Comparison of ENCODE assay signal across 15 cellular contexts in the genomic region with DNA sequence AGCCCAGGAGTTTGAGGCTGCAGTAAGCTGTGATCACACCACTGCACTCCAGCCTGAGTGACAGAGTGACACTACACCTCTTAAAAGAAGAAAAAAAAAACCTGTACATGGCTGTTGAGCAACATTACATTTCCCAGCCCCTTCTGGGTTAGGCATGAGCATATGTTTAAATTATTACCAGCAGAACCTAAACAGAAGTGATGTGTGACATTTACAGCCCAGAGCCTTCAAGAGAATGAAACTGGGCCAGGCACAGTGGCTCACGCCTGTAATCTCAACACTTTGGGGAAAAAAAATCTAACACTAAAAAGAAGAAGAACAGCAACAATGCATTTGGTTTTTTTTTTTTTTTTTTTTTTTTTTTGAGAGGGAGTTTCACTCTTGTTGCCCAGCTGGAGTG. TPM values are rescaled to one million over a fixed set of nuclear protein-coding genes. Genes with fewer than 3 reads are reported as not detected.
DNase-seq lines count a peak whose midpoint lies in the region; ATAC-seq and TF ChIP-seq lines count a peak whose summit lies in the region.
"Had no signal": no experiment of that assay in that cellular context is flagged by ENCODE, and none has a peak within 500 bp of the region (broad histone marks: within the 10 kb centered on the region; RNA-seq: fewer than 3 reads in every experiment).

No MANE protein-coding gene starts in this region.

- intact Hi-C loops in naive thymus-derived CD4-positive, alpha-beta T cell (cut with micrococcal nuclease) = no loop called here

- POLR2A ChIA-PET in CD8-positive, alpha-beta memory T cell (lab: Charles Lee) = no interaction called here
- POLR2A ChIA-PET in naive thymus-derived CD4-positive, alpha-beta T cell (lab: Charles Lee) = no interaction called here

- H3K36me3 Mint-ChIP-seq in CD8-positive, alpha-beta memory T cell = peaks cover 8 to 36% (median 19%) of the 10 kb centered on the region in 3 donors
- H3K36me3 Mint-ChIP-seq in effector memory CD8-positive, alpha-beta T cell (ENCODE audit: insufficient read depth) = peaks cover 22% of the 10 kb centered on the region
- peaks cover 16 to 33% (median 26%) of the 10 kb centered on the region in 5 donors for H3K36me3 Mint-ChIP-seq in naive thymus-derived CD4-positive, alpha-beta T cell
- peaks cover under 1% of the 10 kb centered on the region for H3K36me3 Mint-ChIP-seq in chondrocyte (ENCODE audit: low read depth)

- DNase-seq in CD8-positive, alpha-beta memory T cell = no peak
- DNase-seq in effector memory CD8-positive, alpha-beta T cell = no peak
- no peak for DNase-seq in naive thymus-derived CD4-positive, alpha-beta T cell
- DNase-seq in NCI-H524 treated with DMSO at 0.1 percent for 48 hours (lab: John Stamatoyannopoulos, UW) (no peak), HCEC 1CT (no peak), chondrocyte (ENCODE audit: low spot score) (no peak)
- DNase-seq: ACHN; BE2C; C1 segment of cervical spinal cord; Calu3; CD4-positive, alpha-beta T cell; DMS79 treated with DMSO at 0.1 percent for 48 hours; GF-D8; GM23248 had no signal

- H3K27me3 Mint-ChIP-seq in CD8-positive, alpha-beta memory T cell = no peaks in the 10 kb centered on the region
- no peaks in the 10 kb centered on the region for H3K27me3 Mint-ChIP-seq in effector memory CD8-positive, alpha-beta T cell
- H3K27me3 Mint-ChIP-seq in naive thymus-derived CD4-positive, alpha-beta T cell = no peaks in the 10 kb centered on the region
- H3K27me3 Mint-ChIP-seq in chondrocyte (ENCODE audit: low read depth) = no peaks in the 10 kb centered on the region
- H3K27me3 Mint-ChIP-seq: CD4-positive, alpha-beta T cell had no signal

- no peak for TF ChIP-seq CTCF in chondrocyte (IDR thresholded peaks at IDR 0.05)

- H3K27ac ChIP-seq in CD8-positive, alpha-beta memory T cell (ENCODE audit: low read depth, low read length) = no peak overlapping the region
- no peak overlapping the region for H3K27ac ChIP-seq in naive thymus-derived CD4-positive, alpha-beta T cell (ENCODE audit: low read depth, low read length)
- H3K27ac ChIP-seq: GM23248 had no signal

- peaks cover 23 to 38% (median 32%) of the 10 kb centered on the region in 3 donors for H3K4me1 Mint-ChIP-seq in CD8-positive, alpha-beta memory T cell
- peaks cover 6% of the 10 kb centered on the region in 2 donors for H3K4me1 Mint-ChIP-seq in effector memory CD8-positive, alpha-beta T cell (ENCODE audit: low read depth in 2 of 2)
- peaks cover 10 to 33% (median 22%) of the 10 kb centered on the region in 7 donors for H3K4me1 Mint-ChIP-seq in naive thymus-derived CD4-positive, alpha-beta T cell
- H3K4me1 Mint-ChIP-seq in chondrocyte (ENCODE audit: low read depth) = peaks cover 2% of the 10 kb centered on the region

- H3K9me3 ChIP-seq in CD8-positive, alpha-beta memory T cell (ENCODE audit: low read length) = no peaks in the 10 kb centered on the region
- H3K9me3 ChIP-seq in naive thymus-derived CD4-positive, alpha-beta T cell (ENCODE audit: control insufficient read depth in 2 of 3, low read length in 3 of 3) = no peaks in the 10 kb centered on the region
- H3K9me3 ChIP-seq: BE2C, HAP-1 had no signal

- H3K4me3 ChIP-seq in CD8-positive, alpha-beta memory T cell (ENCODE audit: low read length) = no peak overlapping the region
- H3K4me3 ChIP-seq in naive thymus-derived CD4-positive, alpha-beta T cell (ENCODE audit: low read length) = no peak overlapping the region
- H3K4me3 ChIP-seq: GM23248, HAP-1 had no signal

- peak overlapping the region in 5 of 8 donors; percentile 50 to 77 (median 53) for H3K27ac Mint-ChIP-seq in CD8-positive, alpha-beta memory T cell
- H3K27ac Mint-ChIP-seq in effector memory CD8-positive, alpha-beta T cell = peak overlapping the region; percentile 52 to 56
- H3K27ac Mint-ChIP-seq in naive thymus-derived CD4-positive, alpha-beta T cell = peak overlapping the region in 4 of 9 donors; percentile 4 to 74 (median 26)
- no peak overlapping the region for H3K27ac Mint-ChIP-seq in chondrocyte (ENCODE audit: unreplicated experiment)

- ATAC-seq in effector memory CD8-positive, alpha-beta T cell (replicated peaks) = peak; percentile 54
- ATAC-seq in naive thymus-derived CD4-positive, alpha-beta T cell = peak; percentile 10

- no peaks in the 10 kb centered on the region for H3K9me3 Mint-ChIP-seq in CD8-positive, alpha-beta memory T cell
- H3K9me3 Mint-ChIP-seq in effector memory CD8-positive, alpha-beta T cell = no peaks in the 10 kb centered on the region
- H3K9me3 Mint-ChIP-seq in naive thymus-derived CD4-positive, alpha-beta T cell = peaks cover 0 to 2% (median 0%) of the 10 kb centered on the region in 11 donors
- H3K9me3 Mint-ChIP-seq in chondrocyte (ENCODE audit: low read depth) = peaks cover 2% of the 10 kb centered on the region
- H3K9me3 Mint-ChIP-seq: CD4-positive, alpha-beta T cell had no signal

- no peaks in the 10 kb centered on the region for H3K27me3 ChIP-seq in CD8-positive, alpha-beta memory T cell (ENCODE audit: insufficient read depth, low read length, poor library complexity, severe bottlenecking)
- no peaks in the 10 kb centered on the region for H3K27me3 ChIP-seq in naive thymus-derived CD4-positive, alpha-beta T cell (ENCODE audit: control insufficient read depth in 2 of 2, insufficient read depth in 2 of 2, low read length in 2 of 2)
- H3K27me3 ChIP-seq: BE2C had no signal

- peaks cover 4% of the 10 kb centered on the region for H3K36me3 ChIP-seq in CD8-positive, alpha-beta memory T cell (ENCODE audit: insufficient read depth, low read length)
- peaks cover 3 to 12% (median 4%) of the 10 kb centered on the region in 3 experiments for H3K36me3 ChIP-seq in naive thymus-derived CD4-positive, alpha-beta T cell (ENCODE audit: control insufficient read depth in 2 of 3, insufficient read depth in 3 of 3, low read length in 3 of 3)

- H3K4me1 ChIP-seq in CD8-positive, alpha-beta memory T cell (ENCODE audit: insufficient read depth, low read length) = no peaks in the 10 kb centered on the region
- H3K4me1 ChIP-seq in naive thymus-derived CD4-positive, alpha-beta T cell (ENCODE audit: control insufficient read depth in 2 of 2, insufficient read depth in 2 of 2, low read length in 2 of 2) = no peaks in the 10 kb centered on the region
- H3K4me1 ChIP-seq: BE2C, HAP-1 had no signal

- H3K4me3 Mint-ChIP-seq in CD8-positive, alpha-beta memory T cell = no peak overlapping the region
- no peak overlapping the region for H3K4me3 Mint-ChIP-seq in effector memory CD8-positive, alpha-beta T cell
- H3K4me3 Mint-ChIP-seq in naive thymus-derived CD4-positive, alpha-beta T cell = no peak overlapping the region
- H3K4me3 Mint-ChIP-seq in chondrocyte (ENCODE audit: unreplicated experiment) = no peak overlapping the region
- H3K4me3 Mint-ChIP-seq: CD4-positive, alpha-beta T cell had no signal

- CTCF ChIA-PET in CD8-positive, alpha-beta memory T cell (lab: Charles Lee) = no interaction called here
- CTCF ChIA-PET in naive thymus-derived CD4-positive, alpha-beta T cell (lab: Charles Lee) = no interaction called here

RNA-seq across cellular contexts. Expression of gene MRPS31, which starts 38.3 kb away (rescaled TPM):
- 10 to 100 TPM; 36.7 to 38.6 TPM for total RNA-seq in CD8-positive, alpha-beta memory T cell
- polyA plus RNA-seq in CD8-positive, alpha-beta memory T cell = 44.2 TPM
- total RNA-seq in naive thymus-derived CD4-positive, alpha-beta T cell = 10 to 100 TPM; 15.8 to 39.9 (median 34.7) TPM
- 10 to 100 TPM; 49.9 to 63.1 TPM for polyA plus RNA-seq in naive thymus-derived CD4-positive, alpha-beta T cell
- 11.5 to 15.4 TPM (median 12.3 TPM) in 3 replicates for total RNA-seq in chondrocyte

RNA-seq across cellular contexts. Expression of gene SLC25A15, which starts 56.8 kb away (rescaled TPM):
- 10 to 100 TPM; 23.9 to 24.3 TPM for total RNA-seq in CD8-positive, alpha-beta memory T cell
- polyA plus RNA-seq in CD8-positive, alpha-beta memory T cell = 7.3 TPM
- total RNA-seq in naive thymus-derived CD4-positive, alpha-beta T cell = 10 to 100 TPM in 2 of 5 experiments, 1 to 10 TPM in 3; 4.3 to 11.8 (median 9.4) TPM
- polyA plus RNA-seq in naive thymus-derived CD4-positive, alpha-beta T cell = 10 to 100 TPM in 1 of 2 donors, 1 to 10 TPM in 1; 6.0 to 10.9 TPM
- total RNA-seq in chondrocyte = 8.2 to 10.0 TPM (median 9.3 TPM) in 3 replicates
